14 cellular contexts compared by ENCODE assay signal in genomic region chr5:179192185-179192890, GRCh38.
"Had no signal": no experiment of that assay in that cellular context is flagged by ENCODE, and none has a peak within 500 bp of the region (broad histone marks: within the 10 kb centered on the region; RNA-seq: fewer than 3 reads in every experiment).

No MANE protein-coding gene starts in this region.

- ATAC-seq: gastrocnemius medialis had no signal

- H3K4me1 ChIP-seq: ascending aorta, colonic mucosa, gastrocnemius medialis, thyroid gland had no signal

- H2AFZ ChIP-seq: neural progenitor cell, parathyroid adenoma had no signal

- H3K9ac ChIP-seq: neural progenitor cell, parathyroid adenoma had no signal

- H3K27ac ChIP-seq: ascending aorta, colonic mucosa, gastrocnemius medialis, neural progenitor cell, parathyroid adenoma, thyroid gland, vagina had no signal

- H3K79me2 ChIP-seq: parathyroid adenoma had no signal

- H3K9me3 Mint-ChIP-seq: activated CD4-positive, alpha-beta memory T cell treated with anti-CD3 and anti-CD28 coated beads for 36 hours; mesothelial cell of epicardium; neural progenitor cell had no signal

- DNase-seq: activated CD4-positive, alpha-beta memory T cell treated with anti-CD3 and anti-CD28 coated beads for 36 hours; activated gamma-delta T cell treated with Interleukin-2 at 50 U/mL for 16 hours; activated T-cell treated with anti-CD3 and anti-CD28 coated beads, Interleukin-2, amount 50 U/mL, for 48 hours; colonic mucosa; effector CD4-positive, alpha-beta T cell; gastrocnemius medialis; retina; small intestine; thyroid gland had no signal

- H3K27me3 ChIP-seq: ascending aorta, colonic mucosa, gastrocnemius medialis, neural progenitor cell, thyroid gland, vagina had no signal

- H3K4me2 ChIP-seq: neural progenitor cell had no signal

- H3K9me3 ChIP-seq: ascending aorta, colonic mucosa, gastrocnemius medialis, thyroid gland, vagina had no signal

- H3K27ac Mint-ChIP-seq: activated CD4-positive, alpha-beta memory T cell treated with anti-CD3 and anti-CD28 coated beads for 36 hours; mesothelial cell of epicardium; neural progenitor cell had no signal

- H3K36me3 ChIP-seq: ascending aorta, colonic mucosa, gastrocnemius medialis, neural progenitor cell, thyroid gland, vagina had no signal

- H3K4me3 ChIP-seq: ascending aorta, colonic mucosa, gastrocnemius medialis, neural progenitor cell, thyroid gland, vagina had no signal

- H3K4me3 Mint-ChIP-seq: activated CD4-positive, alpha-beta memory T cell treated with anti-CD3 and anti-CD28 coated beads for 36 hours; mesothelial cell of epicardium had no signal

- H3K36me3 Mint-ChIP-seq: activated CD4-positive, alpha-beta memory T cell treated with anti-CD3 and anti-CD28 coated beads for 36 hours; mesothelial cell of epicardium; neural progenitor cell had no signal

- H3K27me3 Mint-ChIP-seq: activated CD4-positive, alpha-beta memory T cell treated with anti-CD3 and anti-CD28 coated beads for 36 hours had no signal
